In the genomic region with DNA sequence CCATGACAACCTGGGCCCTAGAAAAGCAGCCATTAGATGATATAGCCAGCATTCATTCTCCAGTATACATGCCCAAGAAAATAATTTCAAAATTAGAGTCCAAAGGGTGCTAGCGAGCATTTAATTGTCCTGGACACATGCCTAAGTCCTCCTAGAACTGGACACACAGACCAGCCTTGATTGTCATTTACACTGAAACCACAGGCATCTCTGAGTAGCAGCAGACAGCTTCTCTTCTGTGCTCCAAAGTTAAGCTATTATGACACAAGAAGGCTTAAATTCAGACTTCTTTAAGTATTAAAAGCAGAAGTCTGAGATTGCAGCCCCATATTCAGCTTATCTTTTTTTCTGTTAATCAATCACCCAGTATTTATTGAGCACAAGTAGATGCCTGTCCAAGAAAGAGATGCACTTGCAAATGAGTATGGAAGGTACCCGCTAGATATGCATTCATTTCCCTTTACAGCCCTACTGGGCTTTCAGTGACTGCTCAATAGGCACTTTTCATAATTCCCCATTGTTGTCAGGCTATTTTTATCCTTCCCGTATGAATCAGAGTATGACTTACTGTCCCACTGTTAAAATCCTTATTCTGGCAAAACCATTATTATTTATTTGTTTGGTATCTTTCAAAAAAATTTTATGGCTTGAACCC, we compare ENCODE assay signal across 16 cellular contexts.
A peak's percentile ranks its signal among the peaks of the same experiment; 100 is the strongest.
DNase-seq lines count a peak whose midpoint lies in the region; TF ChIP-seq lines count a peak whose summit lies in the region.
"Had no signal": no experiment of that assay in that cellular context is flagged by ENCODE, and none has a peak within 500 bp of the region (broad histone marks: within the 10 kb centered on the region; RNA-seq: fewer than 3 reads in every experiment).

No MANE protein-coding gene starts in this region.

- H3K27ac Mint-ChIP-seq in nephron progenitor cell: no peak overlapping the region
- H3K27ac Mint-ChIP-seq: H9 had no signal

- H2BK12ac ChIP-seq in mesenchymal stem cell (ENCODE audit: low read length in 2 of 2): no peak overlapping the region

- no peak overlapping the region for H3K4me3 ChIP-seq in BLaER1 treated with 17β-estradiol and CSF1 and Interleukin-3, amounts not matched to agents 10 nM and 100 nM
- H3K4me3 ChIP-seq in mesenchymal stem cell (ENCODE audit: insufficient read depth in 1 of 2, low read depth in 1 of 2, low read length in 2 of 2): no peak overlapping the region
- H3K4me3 ChIP-seq: ovary, upper lobe of right lung had no signal

- H4K8ac ChIP-seq in mesenchymal stem cell (ENCODE audit: low read length): no peak overlapping the region

- H3K9ac ChIP-seq in BLaER1 treated with 17β-estradiol and CSF1 and Interleukin-3, amounts not matched to agents 10 nM and 100 nM: no peak overlapping the region; a peak in 3 of 22 replicates
- H3K9ac ChIP-seq in mesenchymal stem cell (ENCODE audit: low read length): peak overlapping the region; percentile 76

- peaks cover 21% of the 10 kb centered on the region for H3K4me1 Mint-ChIP-seq in nephron progenitor cell

- no peaks in the 10 kb centered on the region for H3K9me3 ChIP-seq in BLaER1 treated with 17β-estradiol and CSF1 and Interleukin-3, amounts not matched to agents 10 nM and 100 nM (replicated peaks in 1 of 11)
- no peaks in the 10 kb centered on the region for H3K9me3 ChIP-seq in mesenchymal stem cell (ENCODE audit: control insufficient read depth, low read length)
- H3K9me3 ChIP-seq: ovary, upper lobe of right lung had no signal

- H2BK15ac ChIP-seq in mesenchymal stem cell (ENCODE audit: low read depth, poor library complexity, severe bottlenecking): no peak overlapping the region

- no peaks in the 10 kb centered on the region for H3K36me3 ChIP-seq in BLaER1 treated with 17β-estradiol and CSF1 and Interleukin-3, amounts not matched to agents 10 nM and 100 nM
- H3K36me3 ChIP-seq in mesenchymal stem cell (ENCODE audit: control insufficient read depth in 1 of 2, insufficient read depth in 2 of 2, low read depth in 1 of 2, low read length in 2 of 2): no peaks in the 10 kb centered on the region
- H3K36me3 ChIP-seq: ovary, upper lobe of right lung had no signal

- H3K36me3 Mint-ChIP-seq in nephron progenitor cell (ENCODE audit: low read depth): no peaks in the 10 kb centered on the region

- H3K9me3 Mint-ChIP-seq in nephron progenitor cell: no peaks in the 10 kb centered on the region
- H3K9me3 Mint-ChIP-seq: H9 had no signal

- peak overlapping the region in 10 of 11 experiments; percentile 3 to 82 (median 38); a peak in 14 of 22 replicates for H3K4me2 ChIP-seq in BLaER1 treated with 17β-estradiol and CSF1 and Interleukin-3, amounts not matched to agents 10 nM and 100 nM
- H3K4me2 ChIP-seq in mesenchymal stem cell (ENCODE audit: low read length, poor library complexity, severe bottlenecking): no peak overlapping the region

- no peak overlapping the region for H3K18ac ChIP-seq in mesenchymal stem cell (ENCODE audit: low read depth in 1 of 2, low read length in 2 of 2)

- H2BK5ac ChIP-seq in mesenchymal stem cell (ENCODE audit: low read depth, low read length, poor library complexity, severe bottlenecking): no peak overlapping the region

- H2AK5ac ChIP-seq in mesenchymal stem cell (ENCODE audit: low read length, severe bottlenecking): no peak overlapping the region

- no peak overlapping the region for H3K23ac ChIP-seq in mesenchymal stem cell (ENCODE audit: low read length in 2 of 2)

- no peak overlapping the region for H3K4ac ChIP-seq in mesenchymal stem cell (ENCODE audit: low read depth in 1 of 2, low read length in 2 of 2)

- peaks cover 18% of the 10 kb centered on the region for H3K27me3 Mint-ChIP-seq in nephron progenitor cell (ENCODE audit: low read depth, poor library complexity)

- H3K4me1 ChIP-seq in BLaER1 treated with 17β-estradiol and CSF1 and Interleukin-3, amounts not matched to agents 10 nM and 100 nM: peaks cover 31 to 68% (median 36%) of the 10 kb centered on the region in 10 experiments
- H3K4me1 ChIP-seq in mesenchymal stem cell (ENCODE audit: control insufficient read depth, insufficient read depth, low read depth, low read length): no peaks in the 10 kb centered on the region
- H3K4me1 ChIP-seq: upper lobe of right lung had no signal

- no peaks in the 10 kb centered on the region for H4K20me1 ChIP-seq in BLaER1 treated with 17β-estradiol and CSF1 and Interleukin-3, amounts not matched to agents 10 nM and 100 nM

- H4K91ac ChIP-seq in mesenchymal stem cell (ENCODE audit: low read length): no peak overlapping the region

- H3K4me3 Mint-ChIP-seq in nephron progenitor cell: no peak overlapping the region
- H3K4me3 Mint-ChIP-seq: H9 had no signal

- H3K27me3 ChIP-seq in BLaER1 treated with 17β-estradiol and CSF1 and Interleukin-3, amounts not matched to agents 10 nM and 100 nM: no peaks in the 10 kb centered on the region
- H3K27me3 ChIP-seq in mesenchymal stem cell (ENCODE audit: control insufficient read depth in 1 of 2, insufficient read depth in 1 of 2, low read length in 2 of 2): peaks cover 0 to 35% of the 10 kb centered on the region in 2 experiments
- H3K27me3 ChIP-seq: ovary, upper lobe of right lung had no signal

- no peak overlapping the region for H2AFZ ChIP-seq in mesenchymal stem cell (ENCODE audit: low read depth, low read length)

- H3K27ac ChIP-seq in BLaER1 treated with 17β-estradiol and CSF1 and Interleukin-3, amounts not matched to agents 10 nM and 100 nM: peak overlapping the region in 3 of 11 experiments; percentile 37 to 61 (median 58); a peak in 5 of 22 replicates
- H3K27ac ChIP-seq in mesenchymal stem cell (ENCODE audit: low read length, poor library complexity, severe bottlenecking): no peak overlapping the region
- H3K27ac ChIP-seq: ovary, upper lobe of right lung had no signal

- peak; percentile 79 for DNase-seq in HT1080 (ENCODE audit: low read depth)
- peak; percentile 26 to 70 for DNase-seq in dermis microvascular lymphatic vessel endothelial cell (ENCODE audit: low read depth in 2 of 2)
- no peak for DNase-seq in mesenchymal stem cell
- no peak for DNase-seq in nephron progenitor cell
- no peak for DNase-seq in stimulated activated CD4-positive, alpha-beta T cell treated with anti-CD3 and anti-CD28 coated beads, Interleukin-2, amount 100 ng/mL, for 48 hours
- no peak for DNase-seq in nucleus accumbens (lab: John Stamatoyannopoulos, UW)
- DNase-seq: activated effector memory CD4-positive, alpha-beta T cell treated with anti-CD3 and anti-CD28 coated beads, Interleukin-2, amount 50 U/mL, for 16 hours; Calu3; H9; NCI-H2029 treated with DMSO at 0.1 percent for 48 hours; NCI-H526 treated with DMSO at 0.1 percent for 48 hours; OCI-M1; ovary; stimulated activated CD4-positive, alpha-beta T cell treated with anti-CD3 and anti-CD28 coated beads, Interleukin-4, amount 100 ng/mL, for 1 hour; upper lobe of right lung had no signal

- no peak for TF ChIP-seq CTCF in nephron progenitor cell (IDR thresholded peaks at IDR 0.05)

- 87% methylated on average over 2 of the region's 3 CpGs for WGBS in mesenchymal stem cell

- H2BK120ac ChIP-seq in mesenchymal stem cell (ENCODE audit: low read depth, low read length): no peak overlapping the region

- no peaks in the 10 kb centered on the region for H3K79me1 ChIP-seq in mesenchymal stem cell (replicated peaks; ENCODE audit: low read length, poor library complexity, severe bottlenecking)

- H3K14ac ChIP-seq in mesenchymal stem cell (ENCODE audit: low read length in 2 of 2): no peak overlapping the region

Comparison
In these comparisons a context has a peak if more than half of its experiments do, and no peak if none do; other contexts are left out.
1. DNase-seq: peak in HT1080 (single experiment) and dermis microvascular lymphatic vessel endothelial cell (2 of 2); none in mesenchymal stem cell (single experiment), nephron progenitor cell (single experiment), stimulated activated CD4-positive, alpha-beta T cell treated with anti-CD3 and anti-CD28 coated beads, Interleukin-2, amount 100 ng/mL, for 48 hours (0 of 2) and nucleus accumbens (0 of 56).